Comparison of ENCODE assay signal across 8 cellular contexts in the genomic region with DNA sequence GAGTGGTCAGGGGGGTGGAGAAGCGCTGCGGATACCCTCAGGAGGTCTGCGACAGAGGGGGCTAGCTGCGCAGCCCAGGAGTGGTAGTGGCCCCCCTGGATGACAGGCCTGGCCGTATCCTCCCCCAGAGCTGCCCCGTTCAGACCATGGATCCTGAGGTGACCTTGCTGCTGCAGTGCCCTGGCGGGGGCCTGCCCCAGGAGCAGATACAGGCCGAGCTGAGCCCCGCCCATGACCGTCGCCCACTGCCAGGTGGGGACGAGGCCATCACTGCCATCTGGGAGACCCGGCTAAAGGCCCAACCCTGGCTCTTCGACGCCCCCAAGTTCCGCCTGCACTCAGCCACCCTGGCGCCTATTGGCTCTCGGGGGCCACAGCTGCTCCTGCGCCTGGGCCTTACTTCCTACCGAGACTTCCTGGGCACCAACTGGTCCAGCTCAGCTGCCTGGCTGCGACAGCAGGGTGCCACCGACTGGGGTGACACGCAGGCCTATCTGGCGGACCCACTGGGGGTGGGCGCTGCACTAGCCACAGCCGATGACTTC. TPM values are rescaled to one million over a fixed set of nuclear protein-coding genes. Genes with fewer than 3 reads are reported as not detected.
A peak's percentile ranks its signal among the peaks of the same experiment; 100 is the strongest.
DNase-seq lines count a peak whose midpoint lies in the region; ATAC-seq lines count a peak whose summit lies in the region.

No MANE protein-coding gene starts in this region.

- H3K4me1 ChIP-seq in ES-I3 (ENCODE audit: insufficient read depth, low read length): peaks cover 4% of the 10 kb centered on the region; the same call in 1 of the 2 replicates
- H3K4me1 ChIP-seq in rectal smooth muscle tissue (ENCODE audit: control insufficient read depth, insufficient read depth, low read length): peaks cover 14% of the 10 kb centered on the region

- H3K9ac ChIP-seq in ES-I3 (ENCODE audit: low read depth, low read length) (peak overlapping the region; percentile 98), rectal smooth muscle tissue (ENCODE audit: low read length) (peak overlapping the region; percentile 89)

- H3K36me3 ChIP-seq in ES-I3 (ENCODE audit: insufficient read depth, low read length): no peaks in the 10 kb centered on the region; the same call in 1 of the 2 replicates
- no peaks in the 10 kb centered on the region for H3K36me3 ChIP-seq in rectal smooth muscle tissue (ENCODE audit: control insufficient read depth, insufficient read depth, low read length)

- intact Hi-C loops in cardiac septum (cut with DNase I): loop anchor here (1.0 kb wide), 1 partner anchor 43 kb away; no protein-coding TSS in a partner anchor

- peak overlapping the region; percentile 86 for H3K4me3 ChIP-seq in rectal smooth muscle tissue (ENCODE audit: low read length)

- H3K9me3 ChIP-seq in ES-I3 (ENCODE audit: control insufficient read depth, insufficient read depth, low read length): no peaks in the 10 kb centered on the region

- DNase-seq in OCI-M1 (lab: John Stamatoyannopoulos, UW): peak; percentile 61
- DNase-seq in activated naive CD4-positive, alpha-beta T cell treated with Interleukin-2 at 50 U/mL for 16 hours: peak; percentile 64
- peak; percentile 84 for DNase-seq in cardiac septum (ENCODE audit: low spot score)
- DNase-seq in NCI-H226: no peak
- DNase-seq in islet precursor cell: no peak

- no peaks in the 10 kb centered on the region for H3K27me3 ChIP-seq in rectal smooth muscle tissue (ENCODE audit: control insufficient read depth, insufficient read depth, low read length)

- H3K27ac ChIP-seq in rectal smooth muscle tissue (ENCODE audit: low read depth, low read length): peak overlapping the region; percentile 88

- ATAC-seq in HG03108 (IDR thresholded peaks at IDR 0.05; ENCODE audit: unreplicated experiment): peak; percentile 26

RNA-seq across cellular contexts. Expression of gene NUDT22, which starts 0.5 kb away (rescaled TPM):
- 75.0 TPM for total RNA-seq in cardiac septum

RNA-seq across cellular contexts. Expression of gene TRPT1, which starts 0.6 kb away (rescaled TPM):
- total RNA-seq in cardiac septum: 49.7 TPM

RNA-seq across cellular contexts. Expression of gene DNAJC4, which starts 3.8 kb away (rescaled TPM):
- total RNA-seq in cardiac septum: 51.9 TPM

RNA-seq across cellular contexts. Expression of gene VEGFB, which starts 7.8 kb away (rescaled TPM):
- total RNA-seq in cardiac septum: 261 TPM

RNA-seq across cellular contexts. Expression of gene FKBP2, which starts 14.3 kb away (rescaled TPM):
- 57.8 TPM for total RNA-seq in cardiac septum

Comparison
In these comparisons a context has a peak if more than half of its experiments do, and no peak if none do; other contexts are left out.
1. DNase-seq: peak in OCI-M1 (single experiment), activated naive CD4-positive, alpha-beta T cell treated with Interleukin-2 at 50 U/mL for 16 hours (single experiment) and cardiac septum (single experiment); none in NCI-H226 (single experiment) and islet precursor cell (single experiment).